Comparison of ENCODE assay signal across 22 cellular contexts in the genomic region with DNA sequence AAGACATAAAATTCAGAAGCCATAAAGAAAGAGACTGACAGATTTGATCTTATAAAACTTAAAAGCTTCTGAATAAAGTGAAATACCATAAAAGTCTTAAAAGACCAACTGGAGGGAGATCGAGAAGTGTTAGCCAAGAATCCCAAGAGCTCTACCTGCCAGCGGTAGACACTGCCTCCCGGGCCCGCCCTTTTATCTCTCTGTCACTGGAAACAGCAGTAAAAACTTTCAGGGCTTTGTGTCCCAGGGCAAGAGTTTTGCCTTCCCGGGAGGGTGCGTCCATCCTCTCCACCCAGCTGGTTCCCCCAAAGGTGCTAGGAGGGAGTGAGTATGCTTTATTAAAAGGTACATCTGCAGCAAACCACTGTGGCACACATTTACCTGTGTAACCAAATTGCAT. TPM values are rescaled to one million over a fixed set of nuclear protein-coding genes. Genes with fewer than 3 reads are reported as not detected.
DNase-seq lines count a peak whose midpoint lies in the region; ATAC-seq, FAIRE-seq and TF ChIP-seq lines count a peak whose summit lies in the region.
"Had no signal": no experiment of that assay in that cellular context is flagged by ENCODE, and none has a peak within 500 bp of the region (broad histone marks: within the 10 kb centered on the region; RNA-seq: fewer than 3 reads in every experiment).

No MANE protein-coding gene starts in this region.

- no peak for TF ChIP-seq POLR2A in K562 (conservative IDR thresholded peaks at IDR 0.05)

- no peak overlapping the region for H2AFZ ChIP-seq in K562 (ENCODE audit: low read depth, low read length)
- H2AFZ ChIP-seq in trophoblast cell (ENCODE audit: insufficient read depth, low read length, poor library complexity): no peak overlapping the region

- no peaks in the 10 kb centered on the region for H4K20me1 ChIP-seq in K562 (replicated peaks; ENCODE audit: control insufficient read depth, insufficient read depth, low read length)
- H4K20me1 ChIP-seq: BLaER1 had no signal

- intact Hi-C loops in K562 (cut with micrococcal nuclease) (no loop called here), left colon (cut with DNase I, micrococcal nuclease) (no loop called here)

- no peak overlapping the region for H2BK120ac ChIP-seq in trophoblast cell (ENCODE audit: insufficient read depth, low read length, poor library complexity)

- no peaks in the 10 kb centered on the region for H3K36me3 Mint-ChIP-seq in HFFc6 (ENCODE audit: low read depth)
- H3K36me3 Mint-ChIP-seq: CD14-positive monocyte; CD4-positive, alpha-beta memory T cell had no signal

- H2BK5ac ChIP-seq in trophoblast cell (ENCODE audit: low read depth, low read length, poor library complexity): no peak overlapping the region

- peaks cover 0 to 5% of the 10 kb centered on the region in 2 experiments; a peak in 3 of 5 replicates for H3K27me3 ChIP-seq in K562 (ENCODE audit: control insufficient read depth in 2 of 2, insufficient read depth in 2 of 2, low read length in 2 of 2)
- no peaks in the 10 kb centered on the region for H3K27me3 ChIP-seq in trophoblast cell (ENCODE audit: insufficient read depth, low read length)
- H3K27me3 ChIP-seq: BLaER1 had no signal

- no peak overlapping the region for H3K18ac ChIP-seq in trophoblast cell (ENCODE audit: low read length)

- H3K14ac ChIP-seq in trophoblast cell (ENCODE audit: low read length): no peak overlapping the region

- H3K9ac ChIP-seq in K562 (ENCODE audit: insufficient read depth in 1 of 2, low read depth in 2 of 2, low read length in 2 of 2) (no peak overlapping the region), trophoblast cell (ENCODE audit: low read length) (peak overlapping the region; percentile 55)
- H3K9ac ChIP-seq: BLaER1 had no signal

- H3K79me2 ChIP-seq in K562 (ENCODE audit: control insufficient read depth, insufficient read depth, low read length) (no peaks in the 10 kb centered on the region), trophoblast cell (ENCODE audit: control insufficient read depth, insufficient read depth, low read length, poor library complexity) (no peaks in the 10 kb centered on the region)

- H3K4ac ChIP-seq in trophoblast cell (ENCODE audit: low read depth, low read length): no peak overlapping the region

- H2AK5ac ChIP-seq in trophoblast cell (ENCODE audit: low read length): no peak overlapping the region

- no peaks in the 10 kb centered on the region for H3K9me3 ChIP-seq in K562 (replicated peaks; ENCODE audit: control insufficient read depth, insufficient read depth, low read depth, low read length)
- peaks cover 3% of the 10 kb centered on the region for H3K9me3 ChIP-seq in trophoblast cell (ENCODE audit: insufficient read depth, low read depth, low read length)
- H3K9me3 ChIP-seq: A549, BLaER1 had no signal

- no peak for FAIRE-seq in K562 (lab: Jason Lieb, UNC)
- FAIRE-seq: A549, GM12878 had no signal

- H3K9me1 ChIP-seq in K562 (ENCODE audit: control insufficient read depth, insufficient read depth, low read length): no peaks in the 10 kb centered on the region

- ATAC-seq in K562 (0 out of 3 replicates have a peak, but pooled peaks have one; percentile 38), left colon (peak; percentile 63), HG03135 (IDR thresholded peaks at IDR 0.05; ENCODE audit: unreplicated experiment) (no peak)
- ATAC-seq: A549, GM12878, HCT116 had no signal

- H3K4me2 ChIP-seq in K562 (ENCODE audit: insufficient read depth, low read length): no peak overlapping the region
- H3K4me2 ChIP-seq in trophoblast cell (ENCODE audit: low read length): no peak overlapping the region
- H3K4me2 ChIP-seq: A549, BLaER1 had no signal

- H4K91ac ChIP-seq in trophoblast cell (ENCODE audit: low read depth, low read length): no peak overlapping the region

- DNase-seq in ELF-1 (ENCODE audit: low read depth, low spot score): peak; percentile 27
- peak in 2 of 4 experiments; percentile 15 to 20 for DNase-seq in K562 (ENCODE audit: extremely low read depth in 1 of 4, low spot score in 3 of 4)
- DNase-seq in left colon: peak in 1 of 2 donors; percentile 29
- no peak for DNase-seq in trophoblast cell
- DNase-seq in HFFc6: no peak
- no peak for DNase-seq in AML-193 (lab: John Stamatoyannopoulos, UW)
- DNase-seq in NCI-H748 treated with DMSO at 0.1 percent for 48 hours (lab: John Stamatoyannopoulos, UW): no peak
- DNase-seq: Calu3; CD4-positive, alpha-beta memory T cell; DMS79 treated with DMSO at 0.1 percent for 48 hours; GOT3; H7 had no signal

- no peak overlapping the region for H3K27ac ChIP-seq in K562 (ENCODE audit: extremely low read depth, low read depth, low read length)
- no peak overlapping the region for H3K27ac ChIP-seq in trophoblast cell (ENCODE audit: low read depth, low read length)
- H3K27ac ChIP-seq: 22Rv1, A549, BLaER1, HL-60 had no signal

- TF ChIP-seq RAD21 in K562 (CRISPR knock-in tag; conservative IDR thresholded peaks at IDR 0.05 in 1 of 2, IDR thresholded peaks at IDR 0.05 in 1 of 2): no peak

- no peak for TF ChIP-seq EP300 in K562 (IDR thresholded peaks at IDR 0.05; ENCODE audit: low read length)

- TF ChIP-seq CTCF in K562 (IDR thresholded peaks at IDR 0.05 in 2 of 3, conservative IDR thresholded peaks at IDR 0.05 in 1 of 3; ENCODE audit: insufficient read depth in 2 of 3, low read depth in 1 of 3, low read length in 3 of 3) (no peak), HFFc6 (IDR thresholded peaks at IDR 0.05) (no peak)

- no peak overlapping the region for H4K8ac ChIP-seq in trophoblast cell (ENCODE audit: low read depth, low read length)

- CTCF ChIA-PET in K562 (lab: Yijun Ruan, JAX; ENCODE audit: low intra/inter-chr PET ratio): no interaction called here

- H3K23ac ChIP-seq in trophoblast cell (ENCODE audit: low read length): no peak overlapping the region

- no peaks in the 10 kb centered on the region for H3K36me3 ChIP-seq in K562 (ENCODE audit: control insufficient read depth, insufficient read depth, low read length)
- no peaks in the 10 kb centered on the region for H3K36me3 ChIP-seq in trophoblast cell (ENCODE audit: control insufficient read depth in 1 of 2, insufficient read depth in 2 of 2, low read length in 2 of 2)
- H3K36me3 ChIP-seq: BLaER1 had no signal

- no peaks in the 10 kb centered on the region for H3K4me1 Mint-ChIP-seq in HFFc6 (ENCODE audit: low read depth)
- H3K4me1 Mint-ChIP-seq: CD4-positive, alpha-beta memory T cell had no signal

- POLR2A ChIA-PET in K562 (lab: Yijun Ruan, JAX): interaction anchor here (0.8 to 1.0 kb wide), 4 partner anchors 9 to 48 kb away, joined by 3 to 4 read pairs (median 3); no protein-coding TSS in a partner anchor

- H3K27me3 Mint-ChIP-seq in HFFc6 (ENCODE audit: insufficient read depth): peaks cover 21% of the 10 kb centered on the region

- no peak overlapping the region for H3K4me3 ChIP-seq in K562
- H3K4me3 ChIP-seq in trophoblast cell (ENCODE audit: low read depth, low read length): no peak overlapping the region
- H3K4me3 ChIP-seq: A549, BLaER1, GM12878 had no signal

- no TSS peak for BruUV-seq in K562 (replicated peaks; lab: Mats Ljungman, UMichigan)

- in situ Hi-C loops in K562 (cut with MboI): no loop called here

- H3K4me3 Mint-ChIP-seq in HFFc6: no peak overlapping the region
- H3K4me3 Mint-ChIP-seq: CD14-positive monocyte had no signal

- H3K9me3 Mint-ChIP-seq in HFFc6: no peaks in the 10 kb centered on the region
- H3K9me3 Mint-ChIP-seq: CD4-positive, alpha-beta memory T cell had no signal

- under 1% methylated on average over 6 of the region's 6 CpGs for WGBS in K562 (ENCODE audit: insufficient coverage, low coverage, missing lambda C conversion rate)
- WGBS in trophoblast cell (ENCODE audit: extremely low coverage, insufficient coverage, insufficient read length): no CpG with 5 or more reads among the region's 6 CpGs

- H3K27ac Mint-ChIP-seq in HFFc6: no peak overlapping the region
- H3K27ac Mint-ChIP-seq: CD14-positive monocyte had no signal

- no peak overlapping the region for H4K12ac ChIP-seq in trophoblast cell (ENCODE audit: low read depth, low read length)

- H2BK12ac ChIP-seq in trophoblast cell (ENCODE audit: low read length): no peak overlapping the region

- H3K4me1 ChIP-seq in K562 (replicated peaks in 1 of 2; ENCODE audit: control insufficient read depth in 2 of 2, insufficient read depth in 2 of 2, low read length in 2 of 2): no peaks in the 10 kb centered on the region; a peak in 1 of 5 replicates
- no peaks in the 10 kb centered on the region for H3K4me1 ChIP-seq in trophoblast cell (ENCODE audit: control insufficient read depth in 1 of 2, insufficient read depth in 2 of 2, low read length in 2 of 2)
- H3K4me1 ChIP-seq: A549, BLaER1 had no signal

- no peaks in the 10 kb centered on the region for H3K79me1 ChIP-seq in trophoblast cell (ENCODE audit: low read length)

RNA-seq across cellular contexts. Expression of a gene that starts 5.8 kb away (rescaled TPM):
- not detected in 2 replicates for total RNA-seq in K562 (2011; cell fraction: chromatin; rRNA removed; ENCODE audit: low replicate concordance)
- not detected in 2 replicates for total RNA-seq in K562 (2011; cell fraction: nucleolus; rRNA removed)
- not detected in 2 replicates for total RNA-seq in K562 (2011; cell fraction: nucleoplasm; rRNA removed)
- total RNA-seq in K562 (2014; rRNA removed) (not detected in 2 replicates), K562 (2014; rRNA removed; fragmentation: Illumina TruSeq; extraction: Trizol) (not detected in 2 replicates), K562 (2015; rRNA removed; fragmentation: Illumina TruSeq; extraction: Trizol) (not detected in 2 replicates), K562 (2021) (not detected in 2 replicates), left colon (10 to 100 TPM in 1 of 2 donors, 1 to 10 TPM in 1; 5.1 to 29.5 TPM)
- polyA plus RNA-seq in K562 (2011; rRNA removed) (not detected in 2 replicates), K562 (2014; fragmentation: Illumina TruSeq; extraction: Trizol) (not detected in 2 replicates), K562 (2014; fragmentation: Nextera tagmentation; extraction: Ambion mirVana) (not detected), K562 (2014; rRNA removed) (not detected in 2 replicates)
- not detected in 2 replicates for polyA plus RNA-seq in K562 (2011; cell fraction: cytosol; rRNA removed)
- polyA plus RNA-seq in K562 (2011; cell fraction: nucleus; rRNA removed): 0.17 TPM in 1 of 2 replicates, not detected in the other
- polyA plus RNA-seq in K562 (2012): not detected in 2 replicates
- polyA minus RNA-seq in K562 (2011; rRNA and poly(A)+ RNA removed): not detected in 2 replicates
- polyA minus RNA-seq in K562 (2011; cell fraction: cytosol; rRNA and poly(A)+ RNA removed): not detected in 2 replicates
- not detected in 2 replicates for polyA minus RNA-seq in K562 (2011; cell fraction: nucleus; rRNA and poly(A)+ RNA removed)
- polyA plus RNA-seq in trophoblast cell (2013): not detected in 2 replicates
- total RNA-seq in HFFc6 (2021; fragmentation: NEBNext Ultra II Directional; extraction: Animal tissue kit (Norgen Biotek cat#: 25700)): not detected
- total RNA-seq: Calu3; CD4-positive, alpha-beta memory T cell; G401; GM12878; HT1080 had no signal
- polyA plus RNA-seq: A549; CD14-positive monocyte; CD4-positive, alpha-beta memory T cell; GM12878 had no signal

RNA-seq across cellular contexts. Expression of a gene that starts 55.2 kb away (rescaled TPM):
- total RNA-seq in K562 (2011; cell fraction: chromatin; rRNA removed; ENCODE audit: low replicate concordance): not detected in 2 replicates
- not detected in 2 replicates for total RNA-seq in K562 (2011; cell fraction: nucleolus; rRNA removed)
- not detected in 2 replicates for total RNA-seq in K562 (2011; cell fraction: nucleoplasm; rRNA removed)
- total RNA-seq in K562 (2014; rRNA removed) (not detected in 2 replicates), K562 (2014; rRNA removed; fragmentation: Illumina TruSeq; extraction: Trizol) (not detected in 2 replicates), K562 (2015; rRNA removed; fragmentation: Illumina TruSeq; extraction: Trizol) (not detected in 2 replicates), K562 (2021) (not detected in 2 replicates), left colon (under 1 TPM; 0.12 to 0.25 TPM)
- polyA plus RNA-seq in K562 (2011; rRNA removed) (not detected in 2 replicates), K562 (2014; fragmentation: Illumina TruSeq; extraction: Trizol) (not detected in 2 replicates), K562 (2014; fragmentation: Nextera tagmentation; extraction: Ambion mirVana) (not detected), K562 (2014; rRNA removed) (not detected in 2 replicates)
- polyA plus RNA-seq in K562 (2011; cell fraction: cytosol; rRNA removed): not detected in 2 replicates
- polyA plus RNA-seq in K562 (2011; cell fraction: nucleus; rRNA removed): 0.04 TPM in 1 of 2 replicates, not detected in the other
- polyA plus RNA-seq in K562 (2012): 0.03 and 0.06 TPM in 2 replicates
- 0.15 TPM in 1 of 2 replicates, not detected in the other for polyA minus RNA-seq in K562 (2011; rRNA and poly(A)+ RNA removed)
- not detected in 2 replicates for polyA minus RNA-seq in K562 (2011; cell fraction: cytosol; rRNA and poly(A)+ RNA removed)
- not detected in 2 replicates for polyA minus RNA-seq in K562 (2011; cell fraction: nucleus; rRNA and poly(A)+ RNA removed)
- polyA plus RNA-seq in trophoblast cell (2013): 0.03 and 0.06 TPM in 2 replicates
- not detected for total RNA-seq in HFFc6 (2021; fragmentation: NEBNext Ultra II Directional; extraction: Animal tissue kit (Norgen Biotek cat#: 25700))
- total RNA-seq: G401, GM12878, HT1080 had no signal
- polyA plus RNA-seq: CD14-positive monocyte; CD4-positive, alpha-beta memory T cell; GM12878 had no signal

Comparison
In these comparisons a context has a peak if more than half of its experiments do, and no peak if none do; other contexts are left out.
1. RNA of a gene that starts 5.8 kb away (total RNA-seq): 5.1 to 29.5 TPM in left colon; not detected in K562 and not detected in HFFc6; every median in the first group is over 4 times any median in the second.